22 cellular contexts compared by ENCODE assay signal in the genomic region with DNA sequence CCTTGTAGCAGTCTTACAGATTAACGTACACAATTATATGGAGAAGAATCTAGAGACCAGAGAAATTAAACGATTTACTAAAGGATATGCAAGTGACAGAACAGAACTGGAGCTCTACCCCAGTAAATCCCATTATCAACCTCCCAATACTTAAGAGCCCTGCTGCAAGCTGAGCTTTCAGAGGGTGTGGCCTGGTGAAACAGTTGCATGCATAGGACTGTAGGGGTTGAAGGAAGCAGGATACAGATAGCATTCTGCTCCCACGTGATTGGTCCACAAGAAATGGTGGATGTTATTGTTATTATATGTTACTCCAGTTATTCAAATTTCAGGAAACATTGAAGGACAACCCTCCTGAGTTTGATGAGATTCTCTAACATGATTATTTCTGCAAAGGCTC.
DNase-seq lines count a peak whose midpoint lies in the region; ATAC-seq and TF ChIP-seq lines count a peak whose summit lies in the region.
"Had no signal": no experiment of that assay in that cellular context is flagged by ENCODE, and none has a peak within 500 bp of the region (broad histone marks: within the 10 kb centered on the region; RNA-seq: fewer than 3 reads in every experiment).

No MANE protein-coding gene starts in this region.

- peak overlapping the region; percentile 41; the same call in 1 of the 2 replicates for H4K5ac ChIP-seq in IMR-90 (ENCODE audit: low read depth, low read length)

- H3K79me1 ChIP-seq in IMR-90 (ENCODE audit: low read depth in 1 of 2, low read length in 2 of 2), result no peaks in the 10 kb centered on the region

- peak overlapping the region; percentile 68 to 88 for H4K8ac ChIP-seq in IMR-90 (ENCODE audit: low read depth in 2 of 2, low read length in 2 of 2)

- peak overlapping the region; percentile 97 for H2BK5ac ChIP-seq in IMR-90 (ENCODE audit: low read depth, low read length, poor library complexity, severe bottlenecking)

- POLR2A ChIA-PET in IMR-90 (lab: Charles Lee; ENCODE audit: unreplicated experiment) (no interaction called here), WTC11 (lab: Charles Lee) (no interaction called here)

- intact Hi-C loops in IMR-90 (cut with micrococcal nuclease) (loop anchor here (2.0 to 5.0 kb wide), 2 partner anchors 58 to 113 kb away; no protein-coding TSS in a partner anchor), ascending aorta (cut with DNase I) (loop anchor here (10.0 kb wide), 1 partner anchor 705 kb away; no protein-coding TSS in a partner anchor)

- H3K14ac ChIP-seq in IMR-90 (replicated peaks; ENCODE audit: low read depth, low read length), result peak overlapping the region; percentile 89

- TF ChIP-seq POLR2A in IMR-90 (IDR thresholded peaks at IDR 0.05; ENCODE audit: low read depth, low read length), result no peak

- H3K4me1 Mint-ChIP-seq in WTC11, result peaks cover 14% of the 10 kb centered on the region
- H3K4me1 Mint-ChIP-seq: B cell, CD14-positive monocyte had no signal

- H3K4me3 ChIP-seq in IMR-90 (ENCODE audit: insufficient read depth, low read depth, low read length) (no peak overlapping the region), ascending aorta (no peak overlapping the region)
- H3K4me3 ChIP-seq: A549, GM12878, K562, MG63, SJSA1 had no signal

- no peak overlapping the region for H3K27ac Mint-ChIP-seq in WTC11
- H3K27ac Mint-ChIP-seq: B cell, CD14-positive monocyte had no signal

- peak overlapping the region; percentile 73; the same call in 1 of the 2 replicates for H2AK5ac ChIP-seq in IMR-90 (ENCODE audit: low read depth, low read length)

- H4K91ac ChIP-seq in IMR-90 (ENCODE audit: insufficient read depth, low read depth, low read length), result peak overlapping the region; percentile 89

- H3K4ac ChIP-seq in IMR-90 (ENCODE audit: low read depth, low read length), result peak overlapping the region; percentile 95

- H3K4me3 Mint-ChIP-seq in WTC11, result no peak overlapping the region
- H3K4me3 Mint-ChIP-seq: B cell, CD14-positive monocyte had no signal

- H3K27me3 ChIP-seq in IMR-90 (ENCODE audit: control insufficient read depth, insufficient read depth, low read length) (no peaks in the 10 kb centered on the region), ascending aorta (no peaks in the 10 kb centered on the region)
- H3K27me3 ChIP-seq: MG63, SJSA1 had no signal

- H3K36me3 Mint-ChIP-seq in WTC11, result no peaks in the 10 kb centered on the region
- H3K36me3 Mint-ChIP-seq: CD14-positive monocyte had no signal

- H3K9ac ChIP-seq in IMR-90 (ENCODE audit: low read depth, low read length), result no peak overlapping the region

- no peak overlapping the region for H2AK9ac ChIP-seq in IMR-90 (replicated peaks; ENCODE audit: low read depth, low read length, poor library complexity)

- ATAC-seq in IMR-90 (ENCODE audit: low read depth) (peak; percentile 64), WTC11 (peak; percentile 83), GM21390 (IDR thresholded peaks at IDR 0.05; ENCODE audit: unreplicated experiment) (no peak)
- ATAC-seq: GM12878, K562, Right ventricle myocardium inferior had no signal

- H4K20me1 ChIP-seq in IMR-90 (ENCODE audit: insufficient read depth, low read length), result no peaks in the 10 kb centered on the region

- TF ChIP-seq CTCF in IMR-90 (conservative IDR thresholded peaks at IDR 0.05; ENCODE audit: low read depth, low read length) (no peak), WTC11 (IDR thresholded peaks at IDR 0.05) (no peak), ascending aorta (IDR thresholded peaks at IDR 0.05) (no peak)

- 0 out of 3 replicates have a peak overlapping the region, but pooled peaks have one; percentile 49 for H2BK15ac ChIP-seq in IMR-90 (ENCODE audit: low read depth, low read length)

- H3K9me3 ChIP-seq in IMR-90 (ENCODE audit: control insufficient read depth, insufficient read depth, low read length) (no peaks in the 10 kb centered on the region), ascending aorta (no peaks in the 10 kb centered on the region)
- H3K9me3 ChIP-seq: A549, MG63, SJSA1 had no signal

- peak overlapping the region; percentile 98 for H2BK20ac ChIP-seq in IMR-90 (ENCODE audit: low read depth, low read length)

- peak overlapping the region; percentile 75; the same call in 1 of the 2 replicates for H3K23ac ChIP-seq in IMR-90 (ENCODE audit: low read depth, low read length)

- no peak for TF ChIP-seq RAD21 in IMR-90 (IDR thresholded peaks at IDR 0.05; ENCODE audit: low read length)

- peak overlapping the region; percentile 84 for H2AFZ ChIP-seq in IMR-90 (replicated peaks; ENCODE audit: low read length, poor library complexity)

- dilution Hi-C loops in IMR-90 (cut with HindIII; ENCODE audit: low sequenced_read_pairs, unreplicated experiment), result no loop called here

- peaks cover 11% of the 10 kb centered on the region; the same call in 1 of the 2 replicates for H3K9me3 Mint-ChIP-seq in WTC11

- no CpG with 5 or more reads among the region's 3 CpGs for WGBS in IMR-90 (ENCODE audit: extremely low coverage in 2 of 2, insufficient read length in 1 of 2), 2 experiments

- H3K36me3 ChIP-seq in IMR-90 (ENCODE audit: control insufficient read depth, insufficient read depth, low read length) (no peaks in the 10 kb centered on the region), ascending aorta (no peaks in the 10 kb centered on the region)
- H3K36me3 ChIP-seq: MG63, SJSA1 had no signal

- in situ Hi-C loops in IMR-90 (cut with MboI; ENCODE audit: low sequenced_read_pairs), result no loop called here

- H3K27ac ChIP-seq in IMR-90 (ENCODE audit: insufficient read depth, low read length) (peak overlapping the region; percentile 66), ascending aorta (no peak overlapping the region)
- H3K27ac ChIP-seq: A549, SJSA1 had no signal

- H3K9me1 ChIP-seq in IMR-90 (ENCODE audit: insufficient read depth, low read length), result peaks cover 6% of the 10 kb centered on the region; the same call in 1 of the 2 replicates

- BruUV-seq in IMR-90 (replicated peaks; lab: Mats Ljungman, UMichigan), result no TSS peak

- H3K4me2 ChIP-seq in IMR-90 (ENCODE audit: low read depth, low read length), result no peak overlapping the region
- H3K4me2 ChIP-seq: A549 had no signal

- CTCF ChIA-PET in IMR-90 (lab: Yijun Ruan, JAX), result interaction anchor here (0.7 kb wide), 1 partner anchor 11 kb away, joined by 3 read pairs; no protein-coding TSS in a partner anchor
- CTCF ChIA-PET in WTC11 (lab: Charles Lee), result no interaction called here

- H3K4me1 ChIP-seq in IMR-90 (ENCODE audit: control insufficient read depth, insufficient read depth, low read length), result peaks cover 7% of the 10 kb centered on the region; the same call in 1 of the 2 replicates
- no peaks in the 10 kb centered on the region for H3K4me1 ChIP-seq in ascending aorta
- H3K4me1 ChIP-seq: A549, SJSA1 had no signal

- peak overlapping the region; percentile 73 for H3K56ac ChIP-seq in IMR-90 (ENCODE audit: extremely low read depth, insufficient read depth, low read length)

- H3K27me3 Mint-ChIP-seq in WTC11 (ENCODE audit: low read depth), result no peaks in the 10 kb centered on the region
- H3K27me3 Mint-ChIP-seq: B cell had no signal

- peak overlapping the region; percentile 62; the same call in 1 of the 2 replicates for H3K18ac ChIP-seq in IMR-90 (ENCODE audit: low read depth, low read length)

- peak overlapping the region; percentile 89 for H2BK120ac ChIP-seq in IMR-90 (ENCODE audit: low read depth, low read length)

- DNase-seq in EL (peak; percentile 7), IMR-90 (peak; percentile 46), WTC11 (ENCODE audit: low spot score) (no peak), kidney glomerular epithelial cell (lab: John Stamatoyannopoulos, UW) (peak; percentile 18), NCI-H1417 (lab: John Stamatoyannopoulos, UW) (no peak), ascending aorta (ENCODE audit: low spot score in 2 of 2) (no peak), D341Med (ENCODE audit: low spot score) (no peak)
- DNase-seq: GOT3; MG63; NCI-H1417 treated with DMSO at 0.1 percent for 48 hours; NCI-H187; NCI-H2107; NCI-H69; NK-92 treated with Interleukin-12 subunit alpha and Interleukin-12 subunit beta, amount 100 ng/mL, for 24 hours had no signal

TF ChIP-seq in IMR-90, 13 proteins besides CTCF, POLR2A, EP300 and RAD21 (continues in another document):
- TF ChIP-seq NFE2L2 (IDR thresholded peaks at IDR 0.05; ENCODE audit: low read depth, low read length) (no peak), ELK1 (IDR thresholded peaks at IDR 0.05; ENCODE audit: borderline replicate concordance, low read depth, low read length) (no peak), CEBPB (IDR thresholded peaks at IDR 0.05; ENCODE audit: low read depth, low read length) (no peak), BHLHE40 (IDR thresholded peaks at IDR 0.05; ENCODE audit: low read depth, low read length) (no peak), MXI1 (IDR thresholded peaks at IDR 0.05; ENCODE audit: borderline replicate concordance, low read depth, low read length) (no peak), MAZ (IDR thresholded peaks at IDR 0.05; ENCODE audit: borderline replicate concordance, low read depth, low read length) (no peak)

TF ChIP-seq in WTC11, 78 proteins besides CTCF, POLR2A, EP300 and RAD21 (continues in another document):
- TF ChIP-seq JAZF1 (CRISPR knock-in tag; IDR thresholded peaks at IDR 0.05), result no peak
- TF ChIP-seq ATF6 (CRISPR knock-in tag; IDR thresholded peaks at IDR 0.05), result no peak

Comparison
In these comparisons a context has a peak if more than half of its experiments do, and no peak if none do; other contexts are left out.
1. DNase-seq: peak in EL (single experiment), IMR-90 (single experiment) and kidney glomerular epithelial cell (single experiment); none in WTC11 (single experiment), NCI-H1417 (0 of 3), ascending aorta (0 of 2) and D341Med (single experiment).